In the genomic region with DNA sequence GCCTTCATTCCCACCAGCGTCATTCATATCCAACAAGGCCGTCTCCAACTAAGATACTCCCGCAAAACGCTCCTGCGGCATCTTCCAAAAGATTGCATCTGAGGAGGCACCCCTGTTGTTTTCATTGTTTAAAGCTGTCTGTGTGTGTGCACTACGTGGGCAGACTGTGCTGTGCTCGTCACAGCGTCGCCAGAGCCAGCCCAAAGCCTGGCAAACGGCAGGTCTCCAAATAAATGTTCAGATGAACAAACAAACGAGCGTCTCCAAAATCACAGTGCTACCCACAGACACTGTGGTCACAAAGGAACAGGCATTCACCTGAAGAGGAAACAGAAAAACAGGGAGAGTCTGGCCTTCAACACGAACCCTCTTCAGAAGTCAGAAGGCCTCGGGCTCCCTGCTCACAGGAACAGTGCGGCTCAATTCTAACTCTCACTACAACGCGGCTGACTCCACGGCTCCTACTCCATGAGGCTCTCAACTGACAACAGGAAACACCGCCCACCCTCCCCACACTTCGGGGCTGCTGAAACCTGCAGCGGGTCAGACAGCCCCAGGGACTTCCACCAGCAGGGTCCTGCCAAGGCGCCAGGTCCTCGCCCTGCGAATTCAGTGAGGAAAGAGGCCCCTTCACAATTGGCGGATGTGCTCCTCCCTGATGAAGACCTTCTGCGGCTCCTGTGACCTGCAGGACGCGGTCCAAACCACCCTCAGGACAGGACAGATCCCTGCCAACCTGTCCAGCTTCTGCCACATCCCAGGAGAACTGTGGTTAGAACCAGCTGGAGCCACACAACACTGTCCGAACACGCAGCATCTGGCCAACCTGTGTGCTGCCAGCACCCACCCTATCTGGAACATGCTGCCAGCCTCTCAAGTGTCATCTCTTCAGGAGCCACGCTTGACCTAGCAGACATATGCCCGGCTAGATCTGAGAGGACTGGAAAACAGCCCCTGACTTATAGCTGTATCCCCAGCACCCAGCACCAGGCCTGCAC, we compare ENCODE assay signal across 18 cellular contexts. TPM values are rescaled to one million over a fixed set of nuclear protein-coding genes. Genes with fewer than 3 reads are reported as not detected.
DNase-seq lines count a peak whose midpoint lies in the region; ATAC-seq and TF ChIP-seq lines count a peak whose summit lies in the region.
"Had no signal": no experiment of that assay in that cellular context is flagged by ENCODE, and none has a peak within 500 bp of the region (broad histone marks: within the 10 kb centered on the region; RNA-seq: fewer than 3 reads in every experiment).

No MANE protein-coding gene starts in this region.

- H3K27ac Mint-ChIP-seq in central memory CD8-positive, alpha-beta T cell (ENCODE audit: low read depth): peak overlapping the region; percentile 33
- peak overlapping the region; percentile 23 for H3K27ac Mint-ChIP-seq in progenitor cell of endocrine pancreas
- H3K27ac Mint-ChIP-seq: activated CD4-positive, alpha-beta memory T cell treated with anti-CD3 and anti-CD28 coated beads, Interleukin-2, amount 10 ng/mL, durations not matched to agents 7 days and 5 days; CD4-positive, alpha-beta T cell had no signal

- H3K27me3 Mint-ChIP-seq in central memory CD8-positive, alpha-beta T cell: no peaks in the 10 kb centered on the region
- no peaks in the 10 kb centered on the region for H3K27me3 Mint-ChIP-seq in progenitor cell of endocrine pancreas
- H3K27me3 Mint-ChIP-seq: activated CD4-positive, alpha-beta memory T cell treated with anti-CD3 and anti-CD28 coated beads, Interleukin-2, amount 10 ng/mL, durations not matched to agents 7 days and 5 days; CD4-positive, alpha-beta T cell had no signal

- H3K36me3 Mint-ChIP-seq in central memory CD8-positive, alpha-beta T cell (ENCODE audit: insufficient read depth): peaks cover 3% of the 10 kb centered on the region
- H3K36me3 Mint-ChIP-seq in progenitor cell of endocrine pancreas (ENCODE audit: insufficient read depth): peaks cover 27% of the 10 kb centered on the region

- no peaks in the 10 kb centered on the region for H3K4me1 Mint-ChIP-seq in central memory CD8-positive, alpha-beta T cell
- no peaks in the 10 kb centered on the region for H3K4me1 Mint-ChIP-seq in progenitor cell of endocrine pancreas (ENCODE audit: low read depth)
- H3K4me1 Mint-ChIP-seq: activated CD4-positive, alpha-beta memory T cell treated with anti-CD3 and anti-CD28 coated beads, Interleukin-2, amount 10 ng/mL, durations not matched to agents 7 days and 5 days had no signal

- no peak for TF ChIP-seq CTCF in progenitor cell of endocrine pancreas (IDR thresholded peaks at IDR 0.05; ENCODE audit: unreplicated experiment)

- H3K9me3 Mint-ChIP-seq in central memory CD8-positive, alpha-beta T cell: no peaks in the 10 kb centered on the region
- no peaks in the 10 kb centered on the region for H3K9me3 Mint-ChIP-seq in progenitor cell of endocrine pancreas (ENCODE audit: low read depth)
- H3K9me3 Mint-ChIP-seq: CD4-positive, alpha-beta T cell had no signal

- ATAC-seq in central memory CD8-positive, alpha-beta T cell (replicated peaks; ENCODE audit: extremely low read depth, poor library complexity, severe bottlenecking): no peak

- H3K4me3 Mint-ChIP-seq in central memory CD8-positive, alpha-beta T cell: no peak overlapping the region
- no peak overlapping the region for H3K4me3 Mint-ChIP-seq in progenitor cell of endocrine pancreas (ENCODE audit: low read depth)
- H3K4me3 Mint-ChIP-seq: activated CD4-positive, alpha-beta memory T cell treated with anti-CD3 and anti-CD28 coated beads, Interleukin-2, amount 10 ng/mL, durations not matched to agents 7 days and 5 days; CD4-positive, alpha-beta T cell had no signal

- DNase-seq in NCI-H1417 (lab: John Stamatoyannopoulos, UW) (peak; percentile 16 to 43 (median 37)), NCI-H1417 treated with DMSO at 0.1 percent for 48 hours (lab: John Stamatoyannopoulos, UW) (no peak), NCI-H1092 treated with DMSO at 0.1 percent for 48 hours (lab: John Stamatoyannopoulos, UW) (peak; percentile 79), progenitor cell of endocrine pancreas (ENCODE audit: low spot score, unreplicated experiment) (no peak), foreskin melanocyte (no peak), D341Med (ENCODE audit: low spot score) (no peak), MV-4-11 (lab: John Stamatoyannopoulos, UW) (no peak)
- DNase-seq in central memory CD8-positive, alpha-beta T cell (ENCODE audit: low spot score in 2 of 2): no peak
- DNase-seq: 8988T; activated CD4-positive, alpha-beta memory T cell treated with anti-CD3 and anti-CD28 coated beads, Interleukin-2, amount 10 ng/mL, durations not matched to agents 7 days and 5 days; CD4-positive, alpha-beta T cell; effector CD8-positive, alpha-beta T cell; GF-D8; NCI-H1048; SIG-M5; stimulated activated naive CD4-positive, alpha-beta T cell; T1000; uterus had no signal

RNA-seq across cellular contexts. Expression of gene MAD1L1, which starts 36.1 kb away (rescaled TPM):
- total RNA-seq in progenitor cell of endocrine pancreas: 49.8 and 50.6 TPM in 2 replicates

RNA-seq across cellular contexts. Expression of gene MRM2, which starts 45.3 kb away (rescaled TPM):
- total RNA-seq in progenitor cell of endocrine pancreas: 28.7 and 29.5 TPM in 2 replicates

RNA-seq across cellular contexts. Expression of gene NUDT1, which starts 45.3 kb away (rescaled TPM):
- 17.2 and 22.1 TPM in 2 replicates for total RNA-seq in progenitor cell of endocrine pancreas

Comparison
In these comparisons a context has a peak if more than half of its experiments do, and no peak if none do; other contexts are left out.
1. DNase-seq: peak in NCI-H1417 (3 of 3) and NCI-H1092 treated with DMSO at 0.1 percent for 48 hours (single experiment); none in NCI-H1417 treated with DMSO at 0.1 percent for 48 hours (single experiment), central memory CD8-positive, alpha-beta T cell (0 of 2), progenitor cell of endocrine pancreas (single experiment), foreskin melanocyte (single experiment), D341Med (single experiment) and MV-4-11 (single experiment).